ENCODE assay signal across 8 cellular contexts in genomic region chr18:69400976-69401474, GRCh38. TPM values are rescaled to one million over a fixed set of nuclear protein-coding genes. Genes with fewer than 3 reads are reported as not detected.
DNase-seq lines count a peak whose midpoint lies in the region; ATAC-seq and TF ChIP-seq lines count a peak whose summit lies in the region.

No MANE protein-coding gene starts in this region.

- intact Hi-C loops in heart right ventricle (cut with DNase I) = loop anchor here in 1 of 10 donors (10.0 kb wide), 1 partner anchor 56 kb away; no protein-coding TSS in a partner anchor

- peak overlapping the region; percentile 20 to 85 (median 62) for H3K27ac ChIP-seq in heart right ventricle

- H3K9me3 ChIP-seq in heart right ventricle = no peaks in the 10 kb centered on the region

- peaks cover 0 to 16% (median 0%) of the 10 kb centered on the region in 9 donors for H3K4me1 ChIP-seq in heart right ventricle

- H3K4me3 ChIP-seq in WI38 (ENCODE audit: low read depth, low read length) = peak overlapping the region; percentile 47
- peak overlapping the region; percentile 40 to 70 (median 66) for H3K4me3 ChIP-seq in heart right ventricle
- peak overlapping the region; percentile 67 for H3K4me3 ChIP-seq in retinal pigment epithelial cell (ENCODE audit: low read length)

- DNase-seq in NCI-H1417 (lab: John Stamatoyannopoulos, UW) = peak in 2 of 3 experiments; percentile 89 to 94
- DNase-seq in NCI-H1417 treated with DMSO at 0.1 percent for 48 hours (lab: John Stamatoyannopoulos, UW) = no peak
- DNase-seq in heart right ventricle = peak; percentile 7 to 24
- DNase-seq in retinal pigment epithelial cell (ENCODE audit: low read depth) = no peak
- no peak for DNase-seq in GM10266 (ENCODE audit: extremely low spot score)
- no peak for DNase-seq in NCI-H187 treated with DMSO at 0.1 percent for 48 hours (lab: John Stamatoyannopoulos, UW)

- TF ChIP-seq CTCF in WI38 (IDR thresholded peaks at IDR 0.05; ENCODE audit: low read depth, low read length) (no peak), heart right ventricle (IDR thresholded peaks at IDR 0.05) (no peak), retinal pigment epithelial cell (conservative IDR thresholded peaks at IDR 0.05; ENCODE audit: low read depth, low read length) (no peak), GM10266 (IDR thresholded peaks at IDR 0.05; ENCODE audit: control insufficient read depth, insufficient read depth, low read depth, missing control alignments) (no peak)

- no peaks in the 10 kb centered on the region for H3K36me3 ChIP-seq in heart right ventricle

- peaks cover 0 to 50% (median 12%) of the 10 kb centered on the region in 7 donors for H3K27me3 ChIP-seq in heart right ventricle

- ATAC-seq in heart right ventricle (peak; percentile 17 to 45 (median 32)), HG03097 (IDR thresholded peaks at IDR 0.05; ENCODE audit: low FRiP score, unreplicated experiment) (no peak)

- WGBS in heart right ventricle, 2 donors = 0 to 1% methylated on average over 39 to 65 of the region's 65 CpGs

RNA-seq across cellular contexts. Expression of gene DOK6, which starts 0.3 kb away (rescaled TPM):
- total RNA-seq in heart right ventricle = 10 to 100 TPM in 2 of 10 donors, 1 to 10 TPM in 8; 2.3 to 12.5 (median 5.1) TPM
- polyA plus RNA-seq in heart right ventricle = under 1 TPM; 0.37 to 0.71 TPM

Comparison
In these comparisons a context has a peak if more than half of its experiments do, and no peak if none do; other contexts are left out.
1. DNase-seq: peak in NCI-H1417 (2 of 3) and heart right ventricle (2 of 2); none in NCI-H1417 treated with DMSO at 0.1 percent for 48 hours (single experiment), retinal pigment epithelial cell (single experiment), GM10266 (single experiment) and NCI-H187 treated with DMSO at 0.1 percent for 48 hours (single experiment).
2. Peak in every context shown above with its lines, with median percentiles within 50 percentile points of each other: H3K4me3 ChIP-seq.